ENCODE assay signal across 21 cellular contexts in genomic region chr21:32423320-32423719, GRCh38. TPM values are rescaled to one million over a fixed set of nuclear protein-coding genes. Genes with fewer than 3 reads are reported as not detected.
A peak's percentile ranks its signal among the peaks of the same experiment; 100 is the strongest.
DNase-seq lines count a peak whose midpoint lies in the region; TF ChIP-seq lines count a peak whose summit lies in the region.
"Had no signal": no experiment of that assay in that cellular context is flagged by ENCODE, and none has a peak within 500 bp of the region (broad histone marks: within the 10 kb centered on the region; RNA-seq: fewer than 3 reads in every experiment).

No MANE protein-coding gene starts in this region.

- H3K4me2 ChIP-seq in fibroblast of lung (ENCODE audit: extremely low read depth, insufficient read depth, low read length): peak overlapping the region; percentile 51

- no peaks in the 10 kb centered on the region for H4K20me1 ChIP-seq in fibroblast of lung (ENCODE audit: control insufficient read depth, extremely low read depth, insufficient read depth, low read length)

- H3K9me3 Mint-ChIP-seq in MCF 10A (ENCODE audit: unreplicated experiment): peaks cover 9% of the 10 kb centered on the region

- in situ Hi-C loops in HAP-1 (cut with MboI; ENCODE audit: low sequenced_read_pairs): no loop called here

- POLR2A ChIA-PET in MCF 10A (lab: Yijun Ruan, JAX): interaction anchor here (0.6 to 1.4 kb wide), 4 partner anchors 11 to 189 kb away, joined by 3 to 5 read pairs (median 4); partner anchors contain the start of genes CFAP298 and EVA1C

- H3K36me3 ChIP-seq in breast epithelium (no peaks in the 10 kb centered on the region), fibroblast of lung (ENCODE audit: control insufficient read depth, insufficient read depth, low read length) (no peaks in the 10 kb centered on the region), HAP-1 (replicated peaks) (no peaks in the 10 kb centered on the region)
- H3K36me3 ChIP-seq: adrenal gland, Peyer's patch had no signal

- H3K27me3 ChIP-seq in breast epithelium: no peaks in the 10 kb centered on the region
- no peaks in the 10 kb centered on the region for H3K27me3 ChIP-seq in fibroblast of lung (ENCODE audit: control insufficient read depth, insufficient read depth, low read length)
- no peaks in the 10 kb centered on the region for H3K27me3 ChIP-seq in HAP-1 (ENCODE audit: low read depth)
- H3K27me3 ChIP-seq: adrenal gland, Peyer's patch, upper lobe of left lung had no signal

- H3K27ac Mint-ChIP-seq in MCF 10A (ENCODE audit: low read depth, unreplicated experiment): no peak overlapping the region
- H3K27ac Mint-ChIP-seq: stimulated activated memory B cell treated with anti-CD40 and anti-IgM and Interleukin-4, amounts not matched to agents 10 μg/mL and 1 μg/mL and 100 μg/mL, for 72 hours had no signal

- H3K27ac ChIP-seq in breast epithelium (no peak overlapping the region), fibroblast of lung (ENCODE audit: insufficient read depth, low read length) (no peak overlapping the region)
- H3K27ac ChIP-seq: adrenal gland, HL-60, Peyer's patch, upper lobe of left lung had no signal

- H3K9me3 ChIP-seq in breast epithelium (peaks cover 0 to 8% of the 10 kb centered on the region in 2 donors), fibroblast of lung (ENCODE audit: control insufficient read depth, insufficient read depth, low read depth, low read length) (no peaks in the 10 kb centered on the region), HAP-1 (no peaks in the 10 kb centered on the region)
- H3K9me3 ChIP-seq: adrenal gland, Peyer's patch, upper lobe of left lung had no signal

- no peaks in the 10 kb centered on the region for H3K79me2 ChIP-seq in fibroblast of lung (ENCODE audit: control insufficient read depth, insufficient read depth, low read length)

- H3K4me1 ChIP-seq in breast epithelium (peaks cover 0 to 9% of the 10 kb centered on the region in 2 donors), fibroblast of lung (ENCODE audit: control insufficient read depth, extremely low read depth, insufficient read depth, low read length) (peaks cover 4% of the 10 kb centered on the region), HAP-1 (peaks cover 23% of the 10 kb centered on the region)
- H3K4me1 ChIP-seq: adrenal gland, Peyer's patch had no signal

- H2AFZ ChIP-seq in fibroblast of lung (ENCODE audit: low read length): no peak overlapping the region

- TF ChIP-seq POLR2A in breast epithelium (IDR thresholded peaks at IDR 0.05): no peak

- peaks cover 16% of the 10 kb centered on the region for H3K36me3 Mint-ChIP-seq in MCF 10A (ENCODE audit: insufficient read depth, unreplicated experiment)

- no peak for TF ChIP-seq CTCF in MCF 10A (IDR thresholded peaks at IDR 0.05; ENCODE audit: unreplicated experiment)
- TF ChIP-seq CTCF in breast epithelium (IDR thresholded peaks at IDR 0.05): no peak
- TF ChIP-seq CTCF in fibroblast of lung (conservative IDR thresholded peaks at IDR 0.05 in 1 of 2, IDR thresholded peaks at IDR 0.05 in 1 of 2; ENCODE audit: low read depth in 1 of 2, low read length in 2 of 2): no peak

- H3K4me3 ChIP-seq in breast epithelium (no peak overlapping the region), fibroblast of lung (replicated peaks in 1 of 4; ENCODE audit: control extremely low read depth in 1 of 4, insufficient read depth in 1 of 4, low read depth in 3 of 4, low read length in 4 of 4) (no peak overlapping the region), HAP-1 (no peak overlapping the region)
- H3K4me3 ChIP-seq: adrenal gland, Peyer's patch, upper lobe of left lung had no signal

- H3K27me3 Mint-ChIP-seq in MCF 10A (ENCODE audit: insufficient read depth, unreplicated experiment): no peaks in the 10 kb centered on the region

- no TSS peak for BruUV-seq in MCF 10A (replicated peaks; lab: Mats Ljungman, UMichigan)

- CTCF ChIA-PET in MCF 10A (lab: Yijun Ruan, JAX): interaction anchor here (1.1 kb wide), 1 partner anchor 40 kb away, joined by 5 read pairs; no protein-coding TSS in a partner anchor

- peaks cover 26% of the 10 kb centered on the region for H3K4me1 Mint-ChIP-seq in MCF 10A (ENCODE audit: insufficient read depth, unreplicated experiment)
- H3K4me1 Mint-ChIP-seq: neural crest cell; stimulated activated memory B cell treated with anti-CD40 and anti-IgM and Interleukin-4, amounts not matched to agents 10 μg/mL and 1 μg/mL and 100 μg/mL, for 72 hours had no signal

- DNase-seq in MCF 10A (ENCODE audit: unreplicated experiment) (peak; percentile 37), breast epithelium (ENCODE audit: low spot score in 2 of 2) (no peak), SW480 (ENCODE audit: low spot score) (peak; percentile 27), fibroblast of lung (ENCODE audit: low read depth in 2 of 2) (peak; percentile 70 to 98), DMS153 (lab: John Stamatoyannopoulos, UW) (no peak), HAP-1 (ENCODE audit: low spot score in 2 of 2) (no peak), HK-2 (ENCODE audit: unreplicated experiment) (no peak)
- no peak for DNase-seq in activated effector memory CD4-positive, alpha-beta T cell treated with anti-CD3 and anti-CD28 coated beads, Interleukin-2, amount 50 U/mL, for 16 hours
- DNase-seq: 8988T; activated T-cell treated with anti-CD3 and anti-CD28 coated beads, Interleukin-2, amount 50 U/mL, for 48 hours; adrenal gland; foreskin melanocyte; Kasumi-1; NCI-H1694 treated with DMSO at 0.1 percent for 48 hours; NCI-H524 treated with DMSO at 0.1 percent for 48 hours; Peyer's patch; T-helper 1 cell; upper lobe of left lung had no signal

- intact Hi-C loops in MCF 10A (cut with micrococcal nuclease): no loop called here
- intact Hi-C loops in breast epithelium (cut with DNase I; ENCODE audit: low total_unique reads): no loop called here

- H3K9ac ChIP-seq in fibroblast of lung (ENCODE audit: insufficient read depth, low read length): no peak overlapping the region

- H3K4me3 Mint-ChIP-seq in MCF 10A (ENCODE audit: unreplicated experiment): no peak overlapping the region
- H3K4me3 Mint-ChIP-seq: neural crest cell; stimulated activated memory B cell treated with anti-CD40 and anti-IgM and Interleukin-4, amounts not matched to agents 10 μg/mL and 1 μg/mL and 100 μg/mL, for 72 hours had no signal

RNA-seq across cellular contexts. Expression of gene EVA1C, which starts 10.8 kb away (rescaled TPM):
- total RNA-seq in MCF 10A (2022): 16.8 and 22.2 TPM in 2 replicates
- total RNA-seq in breast epithelium: 10 to 100 TPM; 30.2 to 69.8 (median 58.5) TPM
- 4.4 and 4.6 TPM in 2 replicates for total RNA-seq in fibroblast of lung
- 2.4 and 5.7 TPM in 2 replicates for polyA plus RNA-seq in fibroblast of lung
- polyA plus RNA-seq in fibroblast of lung (2012): 2.2 and 6.4 TPM in 2 replicates
- 5.3 and 5.4 TPM in 2 replicates for polyA minus RNA-seq in fibroblast of lung (ENCODE audit: low replicate concordance)
- total RNA-seq: neural crest cell had no signal

RNA-seq across cellular contexts. Expression of gene URB1, which starts 30.5 kb away (rescaled TPM):
- total RNA-seq in MCF 10A (2022) (32.3 and 43.5 TPM in 2 replicates), breast epithelium (10 to 100 TPM; 12.8 to 22.2 (median 20.6) TPM), fibroblast of lung (15.7 and 17.7 TPM in 2 replicates)
- polyA plus RNA-seq in fibroblast of lung: 4.3 and 7.3 TPM in 2 replicates
- 6.0 and 10.0 TPM in 2 replicates for polyA plus RNA-seq in fibroblast of lung (2012)
- polyA minus RNA-seq in fibroblast of lung (ENCODE audit: low replicate concordance): 16.5 and 38.7 TPM in 2 replicates

Comparison
In these comparisons a context has a peak if more than half of its experiments do, and no peak if none do; other contexts are left out.
1. DNase-seq: peak in MCF 10A (single experiment), SW480 (single experiment) and fibroblast of lung (2 of 2); none in breast epithelium (0 of 2), DMS153 (single experiment), HAP-1 (0 of 2), activated effector memory CD4-positive, alpha-beta T cell treated with anti-CD3 and anti-CD28 coated beads, Interleukin-2, amount 50 U/mL, for 16 hours (single experiment) and HK-2 (single experiment).